9 cellular contexts compared by ENCODE assay signal in the genomic region with DNA sequence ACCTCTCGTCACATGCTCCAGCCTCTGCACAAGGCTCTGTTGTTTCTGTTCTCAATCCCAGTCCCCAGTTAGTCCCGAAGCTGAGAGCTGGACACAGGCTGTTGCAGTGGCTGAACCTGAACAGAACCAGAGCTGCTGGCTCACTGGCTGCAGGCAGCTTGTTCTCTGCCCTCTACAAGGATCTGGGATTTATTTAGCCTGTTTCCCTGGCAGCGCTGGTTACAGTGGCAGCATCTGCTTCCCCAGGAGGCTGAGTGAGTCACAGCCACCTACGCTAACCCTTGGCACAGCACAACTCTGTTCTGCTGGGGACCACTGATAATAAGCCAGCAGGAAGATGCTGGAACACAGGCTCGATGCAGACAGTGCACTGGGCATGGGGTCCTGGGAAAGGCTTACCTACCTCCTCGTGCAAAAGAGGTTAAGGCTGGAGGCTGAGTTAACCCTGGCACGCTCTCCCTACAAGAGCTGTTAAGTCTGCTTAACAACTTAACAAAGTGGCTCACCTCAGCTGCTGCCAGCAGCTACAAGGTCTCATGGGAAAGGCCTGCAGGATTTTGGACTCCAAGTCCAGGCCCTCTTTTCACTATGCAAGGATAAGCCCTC.
A peak's percentile ranks its signal among the peaks of the same experiment; 100 is the strongest.
DNase-seq lines count a peak whose midpoint lies in the region; ATAC-seq and TF ChIP-seq lines count a peak whose summit lies in the region.
"Had no signal": no experiment of that assay in that cellular context is flagged by ENCODE, and none has a peak within 500 bp of the region (broad histone marks: within the 10 kb centered on the region; RNA-seq: fewer than 3 reads in every experiment).

No MANE protein-coding gene starts in this region.

- H3K27ac Mint-ChIP-seq in WTC11: no peak overlapping the region

- H3K27me3 ChIP-seq in BJ (ENCODE audit: control insufficient read depth, insufficient read depth, low read length): no peaks in the 10 kb centered on the region

- peaks cover 32% of the 10 kb centered on the region for H3K9me3 Mint-ChIP-seq in WTC11

- peaks cover 12% of the 10 kb centered on the region for H3K4me1 Mint-ChIP-seq in WTC11

- CTCF ChIA-PET in BJ (lab: Yijun Ruan, JAX) (interaction anchor here (0.6 kb wide), 1 partner anchor 14 kb away, joined by 3 read pairs; no protein-coding TSS in a partner anchor), WTC11 (lab: Charles Lee) (no interaction called here)

- POLR2A ChIA-PET in BJ (lab: Charles Lee): interaction anchor here (0.5 kb wide), 1 partner anchor 331 kb away, joined by 10 read pairs; no protein-coding TSS in a partner anchor
- POLR2A ChIA-PET in WTC11 (lab: Charles Lee): no interaction called here

- no peak overlapping the region for H3K4me3 Mint-ChIP-seq in WTC11

- TF ChIP-seq CTCF in BJ (IDR thresholded peaks at IDR 0.05; ENCODE audit: insufficient read depth, low read depth, low read length): no peak
- no peak for TF ChIP-seq CTCF in WTC11 (IDR thresholded peaks at IDR 0.05)

- H3K36me3 ChIP-seq in BJ (ENCODE audit: control insufficient read depth, insufficient read depth, low read length): no peaks in the 10 kb centered on the region

- H3K27me3 Mint-ChIP-seq in WTC11 (ENCODE audit: low read depth): no peaks in the 10 kb centered on the region; the same call in 1 of the 2 replicates

- ATAC-seq in GM18858 (IDR thresholded peaks at IDR 0.05; ENCODE audit: unreplicated experiment) (no peak), WTC11 (no peak)

- H3K4me3 ChIP-seq in BJ (ENCODE audit: low read depth, low read length): no peak overlapping the region

- peak; percentile 66 for DNase-seq in BJ (ENCODE audit: low read depth)
- peak; percentile 80 for DNase-seq in NCI-H446 treated with DMSO at 0.1 percent for 48 hours (lab: John Stamatoyannopoulos, UW)
- peak; percentile 84 for DNase-seq in dermis blood vessel endothelial cell
- peak; percentile 90 for DNase-seq in myocyte (ENCODE audit: low read depth)
- no peak for DNase-seq in WTC11 (ENCODE audit: low spot score)
- no peak for DNase-seq in T-helper 1 cell
- no peak for DNase-seq in stimulated activated CD4-positive, alpha-beta T cell treated with anti-CD3 and anti-CD28 coated beads, Interleukin-4, amount 100 ng/mL, for 24 hours
- DNase-seq: NK-92 treated with Interleukin-12 subunit alpha and Interleukin-12 subunit beta, amount 100 ng/mL, for 24 hours had no signal

- peaks cover 16% of the 10 kb centered on the region for H3K36me3 Mint-ChIP-seq in WTC11

TF ChIP-seq in WTC11, 78 proteins besides CTCF, POLR2A, EP300 and RAD21:
- TF ChIP-seq ZNF396 (CRISPR knock-in tag; IDR thresholded peaks at IDR 0.05; ENCODE audit: borderline replicate concordance) (no peak), FOXK1 (CRISPR knock-in tag; IDR thresholded peaks at IDR 0.05) (no peak), ZNF671 (CRISPR knock-in tag; IDR thresholded peaks at IDR 0.05) (no peak), RELA (CRISPR knock-in tag; IDR thresholded peaks at IDR 0.05; ENCODE audit: borderline replicate concordance) (no peak), NR1H2 (CRISPR knock-in tag; IDR thresholded peaks at IDR 0.05) (no peak)
- TF ChIP-seq, protein P1, sequence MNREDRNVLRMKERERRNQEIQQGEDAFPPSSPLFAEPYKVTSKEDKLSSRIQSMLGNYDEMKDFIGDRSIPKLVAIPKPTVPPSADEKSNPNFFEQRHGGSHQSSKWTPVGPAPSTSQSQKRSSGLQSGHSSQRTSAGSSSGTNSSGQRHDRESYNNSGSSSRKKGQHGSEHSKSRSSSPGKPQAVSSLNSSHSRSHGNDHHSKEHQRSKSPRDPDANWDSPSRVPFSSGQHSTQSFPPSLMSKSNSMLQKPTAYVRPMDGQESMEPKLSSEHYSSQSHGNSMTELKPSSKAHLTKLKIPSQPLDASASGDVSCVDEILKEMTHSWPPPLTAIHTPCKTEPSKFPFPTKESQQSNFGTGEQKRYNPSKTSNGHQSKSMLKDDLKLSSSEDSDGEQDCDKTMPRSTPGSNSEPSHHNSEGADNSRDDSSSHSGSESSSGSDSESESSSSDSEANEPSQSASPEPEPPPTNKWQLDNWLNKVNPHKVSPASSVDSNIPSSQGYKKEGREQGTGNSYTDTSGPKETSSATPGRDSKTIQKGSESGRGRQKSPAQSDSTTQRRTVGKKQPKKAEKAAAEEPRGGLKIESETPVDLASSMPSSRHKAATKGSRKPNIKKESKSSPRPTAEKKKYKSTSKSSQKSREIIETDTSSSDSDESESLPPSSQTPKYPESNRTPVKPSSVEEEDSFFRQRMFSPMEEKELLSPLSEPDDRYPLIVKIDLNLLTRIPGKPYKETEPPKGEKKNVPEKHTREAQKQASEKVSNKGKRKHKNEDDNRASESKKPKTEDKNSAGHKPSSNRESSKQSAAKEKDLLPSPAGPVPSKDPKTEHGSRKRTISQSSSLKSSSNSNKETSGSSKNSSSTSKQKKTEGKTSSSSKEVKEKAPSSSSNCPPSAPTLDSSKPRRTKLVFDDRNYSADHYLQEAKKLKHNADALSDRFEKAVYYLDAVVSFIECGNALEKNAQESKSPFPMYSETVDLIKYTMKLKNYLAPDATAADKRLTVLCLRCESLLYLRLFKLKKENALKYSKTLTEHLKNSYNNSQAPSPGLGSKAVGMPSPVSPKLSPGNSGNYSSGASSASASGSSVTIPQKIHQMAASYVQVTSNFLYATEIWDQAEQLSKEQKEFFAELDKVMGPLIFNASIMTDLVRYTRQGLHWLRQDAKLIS (CRISPR knock-in tag; IDR thresholded peaks at IDR 0.05; ENCODE audit: borderline replicate concordance): no peak
- TF ChIP-seq, protein P2, sequence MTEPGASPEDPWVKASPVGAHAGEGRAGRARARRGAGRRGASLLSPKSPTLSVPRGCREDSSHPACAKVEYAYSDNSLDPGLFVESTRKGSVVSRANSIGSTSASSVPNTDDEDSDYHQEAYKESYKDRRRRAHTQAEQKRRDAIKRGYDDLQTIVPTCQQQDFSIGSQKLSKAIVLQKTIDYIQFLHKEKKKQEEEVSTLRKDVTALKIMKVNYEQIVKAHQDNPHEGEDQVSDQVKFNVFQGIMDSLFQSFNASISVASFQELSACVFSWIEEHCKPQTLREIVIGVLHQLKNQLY (CRISPR knock-in tag; IDR thresholded peaks at IDR 0.05): no peak
- TF ChIP-seq, protein P3, sequence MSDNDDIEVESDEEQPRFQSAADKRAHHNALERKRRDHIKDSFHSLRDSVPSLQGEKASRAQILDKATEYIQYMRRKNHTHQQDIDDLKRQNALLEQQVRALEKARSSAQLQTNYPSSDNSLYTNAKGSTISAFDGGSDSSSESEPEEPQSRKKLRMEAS (CRISPR knock-in tag; IDR thresholded peaks at IDR 0.05): no peak

Comparison
In these comparisons a context has a peak if more than half of its experiments do, and no peak if none do; other contexts are left out.
1. DNase-seq: peak in BJ (single experiment), NCI-H446 treated with DMSO at 0.1 percent for 48 hours (single experiment), dermis blood vessel endothelial cell (single experiment) and myocyte (single experiment); none in WTC11 (single experiment), T-helper 1 cell (0 of 5) and stimulated activated CD4-positive, alpha-beta T cell treated with anti-CD3 and anti-CD28 coated beads, Interleukin-4, amount 100 ng/mL, for 24 hours (single experiment).